10 cellular contexts compared by ENCODE assay signal in genomic region chr9:72442212-72442607, GRCh38.
DNase-seq lines count a peak whose midpoint lies in the region; ATAC-seq lines count a peak whose summit lies in the region.
"Had no signal": no experiment of that assay in that cellular context is flagged by ENCODE, and none has a peak within 500 bp of the region (broad histone marks: within the 10 kb centered on the region; RNA-seq: fewer than 3 reads in every experiment).

No MANE protein-coding gene starts in this region.

- no peak overlapping the region for H3K27ac Mint-ChIP-seq in T-helper 2 cell treated with Interferon-gamma antibody and Interleukin-4, amounts not matched to agents 5 μg/mL and 100 μg/mL, for 36 hours
- peak overlapping the region in 4 of 9 donors; percentile 3 to 17 (median 12) for H3K27ac Mint-ChIP-seq in naive thymus-derived CD4-positive, alpha-beta T cell

- H3K4me1 Mint-ChIP-seq in T-helper 2 cell treated with Interferon-gamma antibody and Interleukin-4, amounts not matched to agents 5 μg/mL and 100 μg/mL, for 36 hours (ENCODE audit: low read depth): peaks cover 31% of the 10 kb centered on the region
- H3K4me1 Mint-ChIP-seq in naive thymus-derived CD4-positive, alpha-beta T cell: peaks cover 4 to 44% (median 14%) of the 10 kb centered on the region in 7 donors

- POLR2A ChIA-PET in naive thymus-derived CD4-positive, alpha-beta T cell (lab: Charles Lee): no interaction called here

- no peaks in the 10 kb centered on the region for H3K9me3 Mint-ChIP-seq in T-helper 2 cell treated with Interferon-gamma antibody and Interleukin-4, amounts not matched to agents 5 μg/mL and 100 μg/mL, for 36 hours
- H3K9me3 Mint-ChIP-seq in naive thymus-derived CD4-positive, alpha-beta T cell: no peaks in the 10 kb centered on the region

- H3K27ac ChIP-seq in naive thymus-derived CD4-positive, alpha-beta T cell (ENCODE audit: low read depth, low read length): no peak overlapping the region
- H3K27ac ChIP-seq: ovary had no signal

- no peaks in the 10 kb centered on the region for H3K36me3 ChIP-seq in adipocyte (ENCODE audit: control insufficient read depth, insufficient read depth, low read length, severe bottlenecking)
- no peaks in the 10 kb centered on the region for H3K36me3 ChIP-seq in naive thymus-derived CD4-positive, alpha-beta T cell (ENCODE audit: control insufficient read depth in 2 of 3, insufficient read depth in 3 of 3, low read length in 3 of 3)
- H3K36me3 ChIP-seq: ovary had no signal

- no peak for ATAC-seq in naive thymus-derived CD4-positive, alpha-beta T cell
- ATAC-seq in GM19463 (IDR thresholded peaks at IDR 0.05; ENCODE audit: unreplicated experiment) (no peak), HG03108 (IDR thresholded peaks at IDR 0.05; ENCODE audit: unreplicated experiment) (no peak)

- no peaks in the 10 kb centered on the region for H3K27me3 Mint-ChIP-seq in T-helper 2 cell treated with Interferon-gamma antibody and Interleukin-4, amounts not matched to agents 5 μg/mL and 100 μg/mL, for 36 hours (ENCODE audit: low read depth)
- no peaks in the 10 kb centered on the region for H3K27me3 Mint-ChIP-seq in naive thymus-derived CD4-positive, alpha-beta T cell

- DNase-seq in ACHN: peak; percentile 87
- DNase-seq in HPDE6-E6E7 (ENCODE audit: extremely low spot score): peak; percentile 51
- peak; percentile 79 for DNase-seq in adipocyte (ENCODE audit: low read depth)
- peak; percentile 46 for DNase-seq in iPS-NIHi7 (ENCODE audit: extremely low spot score)
- no peak for DNase-seq in T-helper 2 cell treated with Interferon-gamma antibody and Interleukin-4, amounts not matched to agents 5 μg/mL and 100 μg/mL, for 36 hours (ENCODE audit: low spot score)
- no peak for DNase-seq in naive thymus-derived CD4-positive, alpha-beta T cell
- DNase-seq: NCI-H2029, ovary had no signal

- in situ Hi-C loops in ACHN (cut with HindIII; ENCODE audit: low pct_ligation_motif_present, low pct_unique_long_range_greater_than_20kb, low sequenced_read_pairs): no loop called here

- no peaks in the 10 kb centered on the region for H3K27me3 ChIP-seq in adipocyte (replicated peaks; ENCODE audit: control insufficient read depth, insufficient read depth, low read length)
- H3K27me3 ChIP-seq in naive thymus-derived CD4-positive, alpha-beta T cell (ENCODE audit: control insufficient read depth in 2 of 2, insufficient read depth in 2 of 2, low read length in 2 of 2): no peaks in the 10 kb centered on the region
- H3K27me3 ChIP-seq: ovary had no signal

- H3K4me1 ChIP-seq in adipocyte (ENCODE audit: control insufficient read depth, insufficient read depth, low read length): peaks cover 13% of the 10 kb centered on the region
- H3K4me1 ChIP-seq in naive thymus-derived CD4-positive, alpha-beta T cell (ENCODE audit: control insufficient read depth in 2 of 2, insufficient read depth in 2 of 2, low read length in 2 of 2): peaks cover 0 to 11% of the 10 kb centered on the region in 2 donors

- no peaks in the 10 kb centered on the region for H3K9me3 ChIP-seq in adipocyte (ENCODE audit: control insufficient read depth, low read length)
- no peaks in the 10 kb centered on the region for H3K9me3 ChIP-seq in naive thymus-derived CD4-positive, alpha-beta T cell (ENCODE audit: control insufficient read depth in 2 of 3, low read length in 3 of 3)
- H3K9me3 ChIP-seq: ovary had no signal

- intact Hi-C loops in naive thymus-derived CD4-positive, alpha-beta T cell (cut with micrococcal nuclease): loop anchor here (2.0 to 10.0 kb wide), 3 partner anchors 55 to 147 kb away; partner anchors contain the start of gene ZFAND5 (in 1 of the 2)

- CTCF ChIA-PET in naive thymus-derived CD4-positive, alpha-beta T cell (lab: Charles Lee): no interaction called here

- no peak overlapping the region for H3K4me3 Mint-ChIP-seq in T-helper 2 cell treated with Interferon-gamma antibody and Interleukin-4, amounts not matched to agents 5 μg/mL and 100 μg/mL, for 36 hours
- H3K4me3 Mint-ChIP-seq in naive thymus-derived CD4-positive, alpha-beta T cell: peak overlapping the region in 1 of 10 donors; percentile 4

- H3K9ac ChIP-seq in adipocyte (ENCODE audit: low read length): peak overlapping the region; percentile 15

- no peak overlapping the region for H3K4me3 ChIP-seq in adipocyte (ENCODE audit: low read length)
- no peak overlapping the region for H3K4me3 ChIP-seq in naive thymus-derived CD4-positive, alpha-beta T cell (ENCODE audit: low read length)
- H3K4me3 ChIP-seq: ovary had no signal

- H3K36me3 Mint-ChIP-seq in T-helper 2 cell treated with Interferon-gamma antibody and Interleukin-4, amounts not matched to agents 5 μg/mL and 100 μg/mL, for 36 hours (ENCODE audit: low read depth): no peaks in the 10 kb centered on the region
- peaks cover 0 to 2% (median 0%) of the 10 kb centered on the region in 5 donors for H3K36me3 Mint-ChIP-seq in naive thymus-derived CD4-positive, alpha-beta T cell

Comparison
In these comparisons a context has a peak if more than half of its experiments do, and no peak if none do; other contexts are left out.
1. DNase-seq: peak in ACHN (single experiment), HPDE6-E6E7 (single experiment), adipocyte (single experiment) and iPS-NIHi7 (single experiment); none in T-helper 2 cell treated with Interferon-gamma antibody and Interleukin-4, amounts not matched to agents 5 μg/mL and 100 μg/mL, for 36 hours (single experiment) and naive thymus-derived CD4-positive, alpha-beta T cell (0 of 9).